In genomic region chr4:36492590-36492989, GRCh38 we compare ENCODE assay signal across 1 cellular context.
TF ChIP-seq lines count a peak whose summit lies in the region.

No MANE protein-coding gene starts in this region.

TF ChIP-seq in HepG2, 621 proteins besides CTCF, POLR2A, EP300 and RAD21 (continued from another document):
- TF ChIP-seq PBX2 (CRISPR knock-in tag; IDR thresholded peaks at IDR 0.05): no peak
- TF ChIP-seq POGK (CRISPR knock-in tag; conservative IDR thresholded peaks at IDR 0.05): no peak
- TF ChIP-seq ZNF547 (CRISPR knock-in tag; IDR thresholded peaks at IDR 0.05): no peak
- peak; percentile 54; the same call in 1 of the 2 replicates for TF ChIP-seq MAFF (IDR thresholded peaks at IDR 0.05; ENCODE audit: low read depth, low read length)
- TF ChIP-seq REST (IDR thresholded peaks at IDR 0.05; ENCODE audit: borderline replicate concordance in 1 of 2, low read depth in 1 of 2, low read length in 2 of 2): no peak
